In the genomic region with DNA sequence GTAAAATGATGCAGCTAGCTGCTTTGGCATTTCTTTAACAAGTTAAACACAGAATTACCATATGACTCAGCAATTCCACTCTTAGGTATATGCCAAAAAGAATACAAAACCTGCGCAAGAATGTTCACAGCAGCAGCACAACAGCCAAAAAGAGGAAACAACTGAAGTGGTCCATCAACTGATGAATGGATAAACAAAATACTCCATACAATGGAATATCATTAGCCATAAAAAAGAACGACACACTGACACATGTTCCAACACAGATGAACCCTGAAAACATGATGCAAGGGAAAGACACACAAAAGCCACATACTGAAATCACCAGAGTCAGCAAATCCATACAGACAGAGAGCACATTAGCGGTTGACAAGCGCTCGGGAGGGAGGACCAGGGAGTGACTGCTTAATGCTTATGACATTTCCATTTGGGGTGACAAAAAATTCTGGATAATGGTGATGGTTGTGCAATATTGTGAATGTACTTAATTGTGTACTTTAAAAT, we compare ENCODE assay signal across 1 cellular context.
TF ChIP-seq lines count a peak whose summit lies in the region.

No MANE protein-coding gene starts in this region.

TF ChIP-seq in HepG2, 621 proteins besides CTCF, POLR2A, EP300 and RAD21:
- TF ChIP-seq CEBPB (IDR thresholded peaks at IDR 0.05; ENCODE audit: borderline replicate concordance, low read depth, low read length) (peak; percentile 49; the same call in 1 of the 2 replicates), MAFF (IDR thresholded peaks at IDR 0.05; ENCODE audit: low read depth, low read length) (peak; percentile 90), GTF2F1 (IDR thresholded peaks at IDR 0.05; ENCODE audit: low read length) (no peak), HNF1A (IDR thresholded peaks at IDR 0.05; ENCODE audit: low read depth) (no peak), HNF1A (CRISPR knock-in tag; IDR thresholded peaks at IDR 0.05; ENCODE audit: borderline replicate concordance) (no peak), MAFK (conservative IDR thresholded peaks at IDR 0.05 in 1 of 2, IDR thresholded peaks at IDR 0.05 in 1 of 2; ENCODE audit: low read length in 2 of 2) (peak; percentile 91 to 95), JUND (CRISPR knock-in tag; IDR thresholded peaks at IDR 0.05) (no peak), NFE2L2 (IDR thresholded peaks at IDR 0.05; ENCODE audit: low read length) (peak; percentile 77), RBM22 (optimal IDR thresholded peaks at IDR 0.05; ENCODE audit: low read length) (peak; percentile 22), ZBTB33 (CRISPR knock-in tag; IDR thresholded peaks at IDR 0.05) (peak; percentile 94; the same call in 1 of the 2 replicates)
- TF ChIP-seq, protein P1, sequence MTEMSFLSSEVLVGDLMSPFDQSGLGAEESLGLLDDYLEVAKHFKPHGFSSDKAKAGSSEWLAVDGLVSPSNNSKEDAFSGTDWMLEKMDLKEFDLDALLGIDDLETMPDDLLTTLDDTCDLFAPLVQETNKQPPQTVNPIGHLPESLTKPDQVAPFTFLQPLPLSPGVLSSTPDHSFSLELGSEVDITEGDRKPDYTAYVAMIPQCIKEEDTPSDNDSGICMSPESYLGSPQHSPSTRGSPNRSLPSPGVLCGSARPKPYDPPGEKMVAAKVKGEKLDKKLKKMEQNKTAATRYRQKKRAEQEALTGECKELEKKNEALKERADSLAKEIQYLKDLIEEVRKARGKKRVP (CRISPR knock-in tag; IDR thresholded peaks at IDR 0.05) = 0 out of 4 replicates have a peak, but pooled peaks of 1 of the 2 experiments have one; percentile 32
- TF ChIP-seq, protein P2, sequence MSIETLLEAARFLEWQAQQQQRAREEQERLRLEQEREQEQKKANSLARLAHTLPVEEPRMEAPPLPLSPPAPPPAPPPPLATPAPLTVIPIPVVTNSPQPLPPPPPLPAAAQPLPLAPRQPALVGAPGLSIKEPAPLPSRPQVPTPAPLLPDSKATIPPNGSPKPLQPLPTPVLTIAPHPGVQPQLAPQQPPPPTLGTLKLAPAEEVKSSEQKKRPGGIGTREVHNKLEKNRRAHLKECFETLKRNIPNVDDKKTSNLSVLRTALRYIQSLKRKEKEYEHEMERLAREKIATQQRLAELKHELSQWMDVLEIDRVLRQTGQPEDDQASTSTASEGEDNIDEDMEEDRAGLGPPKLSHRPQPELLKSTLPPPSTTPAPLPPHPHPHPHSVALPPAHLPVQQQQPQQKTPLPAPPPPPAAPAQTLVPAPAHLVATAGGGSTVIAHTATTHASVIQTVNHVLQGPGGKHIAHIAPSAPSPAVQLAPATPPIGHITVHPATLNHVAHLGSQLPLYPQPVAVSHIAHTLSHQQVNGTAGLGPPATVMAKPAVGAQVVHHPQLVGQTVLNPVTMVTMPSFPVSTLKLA (IDR thresholded peaks at IDR 0.05) = no peak
